23 cellular contexts compared by ENCODE assay signal in genomic region chr10:105056413-105056812, GRCh38.
"Had no signal": no experiment of that assay in that cellular context is flagged by ENCODE, and none has a peak within 500 bp of the region (broad histone marks: within the 10 kb centered on the region; RNA-seq: fewer than 3 reads in every experiment).

No MANE protein-coding gene starts in this region.

- H3K27me3 ChIP-seq: colonic mucosa, esophagus muscularis mucosa, esophagus squamous epithelium, foreskin keratinocyte, gastrocnemius medialis, gastroesophageal sphincter, heart right ventricle had no signal

- H3K9me3 ChIP-seq: colonic mucosa, esophagus squamous epithelium, gastrocnemius medialis had no signal

- H3K27ac ChIP-seq: colonic mucosa, coronary artery, dorsolateral prefrontal cortex, epithelial cell of prostate, esophagus muscularis mucosa, esophagus squamous epithelium, foreskin keratinocyte, gastrocnemius medialis, gastroesophageal sphincter, heart left ventricle, heart right ventricle had no signal

- H3K36me3 ChIP-seq: colonic mucosa, esophagus muscularis mucosa, esophagus squamous epithelium, gastrocnemius medialis, gastroesophageal sphincter, heart left ventricle, heart right ventricle had no signal

- H3K4me1 ChIP-seq: colonic mucosa, esophagus muscularis mucosa, esophagus squamous epithelium, foreskin keratinocyte, gastrocnemius medialis, gastroesophageal sphincter, heart left ventricle, heart right ventricle had no signal

- H3K4me3 ChIP-seq: colonic mucosa, coronary artery, dorsolateral prefrontal cortex, esophagus muscularis mucosa, esophagus squamous epithelium, gastrocnemius medialis, gastroesophageal sphincter, heart left ventricle, heart right ventricle had no signal

- DNase-seq: colonic mucosa; cortex of kidney; dermis blood vessel endothelial cell; dorsolateral prefrontal cortex; effector CD4-positive, alpha-beta T cell; effector CD8-positive, alpha-beta T cell; effector memory CD4-positive, alpha-beta T cell; effector memory CD8-positive, alpha-beta T cell; endodermal cell; erythroblast; esophagus squamous epithelium; foreskin fibroblast; foreskin keratinocyte; foreskin melanocyte; gastrocnemius medialis; glutamatergic neuron; head of caudate nucleus; heart left ventricle; heart right ventricle had no signal
